8 cellular contexts compared by ENCODE assay signal in genomic region chr11:68214173-68215086, GRCh38. TPM values are rescaled to one million over a fixed set of nuclear protein-coding genes. Genes with fewer than 3 reads are reported as not detected.
DNase-seq lines count a peak whose midpoint lies in the region; ATAC-seq and TF ChIP-seq lines count a peak whose summit lies in the region.

No MANE protein-coding gene starts in this region.

- TF ChIP-seq CTCF in choroid plexus epithelial cell (conservative IDR thresholded peaks at IDR 0.05; ENCODE audit: low read depth, low read length) = no peak
- TF ChIP-seq CTCF in type B pancreatic cell (conservative IDR thresholded peaks at IDR 0.05) = no peak

- no peaks in the 10 kb centered on the region for H3K36me3 Mint-ChIP-seq in memory B cell
- H3K36me3 Mint-ChIP-seq in type B pancreatic cell = no peaks in the 10 kb centered on the region

- DNase-seq in NCI-H2171 (lab: John Stamatoyannopoulos, UW) (peak; percentile 20), NCI-H2171 treated with DMSO at 0.1 percent for 48 hours (lab: John Stamatoyannopoulos, UW) (no peak), NCI-H526 treated with DMSO at 0.1 percent for 48 hours (lab: John Stamatoyannopoulos, UW) (peak; percentile 25), choroid plexus epithelial cell (ENCODE audit: low read depth) (peak; percentile 14), memory B cell (ENCODE audit: low spot score in 2 of 2) (peak in 1 of 2 donors; percentile 19), type B pancreatic cell (ENCODE audit: extremely low spot score, unreplicated experiment) (no peak), SIG-M5 (lab: John Stamatoyannopoulos, UW) (no peak), NCI-H2107 treated with DMSO at 0.1 percent for 48 hours (lab: John Stamatoyannopoulos, UW; ENCODE audit: unreplicated experiment) (no peak)

- H3K4me1 Mint-ChIP-seq in memory B cell (peaks cover 28% of the 10 kb centered on the region), type B pancreatic cell (ENCODE audit: unreplicated experiment) (peaks cover 21% of the 10 kb centered on the region)

- H3K27ac Mint-ChIP-seq in memory B cell (peak overlapping the region; percentile 93), type B pancreatic cell (peak overlapping the region; percentile 91)

- H3K4me3 Mint-ChIP-seq in memory B cell (peak overlapping the region; percentile 84), type B pancreatic cell (peak overlapping the region; percentile 85)

- peak overlapping the region; percentile 95 for H3K4me3 ChIP-seq in choroid plexus epithelial cell (ENCODE audit: low read depth, low read length)

- ATAC-seq in memory B cell (ENCODE audit: low read depth) = no peak

- H3K9me3 Mint-ChIP-seq in memory B cell = no peaks in the 10 kb centered on the region
- H3K9me3 Mint-ChIP-seq in type B pancreatic cell = no peaks in the 10 kb centered on the region

- no peaks in the 10 kb centered on the region for H3K27me3 Mint-ChIP-seq in memory B cell
- H3K27me3 Mint-ChIP-seq in type B pancreatic cell = peaks cover 11% of the 10 kb centered on the region

RNA-seq across cellular contexts. Expression of gene KMT5B, which starts 1.3 kb away (rescaled TPM):
- total RNA-seq in type B pancreatic cell (ENCODE audit: low replicate concordance) = 48.5 and 54.4 TPM in 2 replicates

RNA-seq across cellular contexts. Expression of gene C11orf24, which starts 57.3 kb away (rescaled TPM):
- total RNA-seq in type B pancreatic cell (ENCODE audit: low replicate concordance) = 45.4 and 46.4 TPM in 2 replicates

Comparison
In these comparisons a context has a peak if more than half of its experiments do, and no peak if none do; other contexts are left out.
1. DNase-seq: peak in NCI-H2171 (single experiment), NCI-H526 treated with DMSO at 0.1 percent for 48 hours (single experiment) and choroid plexus epithelial cell (single experiment); none in NCI-H2171 treated with DMSO at 0.1 percent for 48 hours (single experiment), type B pancreatic cell (single experiment), SIG-M5 (single experiment) and NCI-H2107 treated with DMSO at 0.1 percent for 48 hours (single experiment).